In the genomic region with DNA sequence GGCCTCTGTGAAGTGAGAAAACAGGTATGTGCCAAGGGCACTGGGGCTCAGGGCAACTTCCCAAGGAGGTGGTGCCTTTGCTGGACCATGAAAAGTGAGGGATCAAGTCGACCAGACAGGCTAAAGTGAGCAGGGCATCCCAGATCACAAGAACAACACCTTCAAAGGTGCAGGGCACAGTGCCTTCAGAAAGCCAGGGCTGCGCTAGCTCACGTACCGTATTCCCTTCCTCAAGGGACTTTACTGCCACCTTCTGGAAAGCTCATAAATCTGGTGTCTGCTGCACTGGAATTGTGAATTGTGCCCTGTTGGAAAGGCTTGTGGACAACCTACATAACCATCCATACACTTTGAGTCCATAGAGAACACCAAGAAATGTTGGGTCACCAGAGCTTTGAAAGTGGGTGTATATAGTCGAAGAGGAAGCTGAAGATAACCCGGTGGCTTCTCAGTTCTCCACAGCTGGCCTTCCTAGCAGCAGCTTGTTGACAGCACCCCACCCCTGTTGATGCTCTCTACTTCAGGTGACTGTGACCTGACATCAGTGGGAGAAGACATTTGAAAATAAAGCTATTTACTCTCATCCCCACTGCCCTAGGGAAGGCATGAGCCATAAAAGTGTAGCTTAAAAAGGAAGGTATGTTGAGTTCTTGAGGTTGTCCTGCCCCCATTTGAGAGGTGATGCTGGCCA, we compare ENCODE assay signal across 8 cellular contexts. TPM values are rescaled to one million over a fixed set of nuclear protein-coding genes. Genes with fewer than 3 reads are reported as not detected.
A peak's percentile ranks its signal among the peaks of the same experiment; 100 is the strongest.
DNase-seq lines count a peak whose midpoint lies in the region; ATAC-seq and TF ChIP-seq lines count a peak whose summit lies in the region.

No MANE protein-coding gene starts in this region.

- no peak overlapping the region for H3K4me3 ChIP-seq in A673 (ENCODE audit: low read depth, low read length, poor library complexity, severe bottlenecking)

- ATAC-seq in HG03039 (IDR thresholded peaks at IDR 0.05; ENCODE audit: unreplicated experiment) (no peak), GM21381 (IDR thresholded peaks at IDR 0.05; ENCODE audit: unreplicated experiment) (no peak)

- H3K9me3 ChIP-seq in A673 (ENCODE audit: low read depth, low read length, poor library complexity, severe bottlenecking), result no peaks in the 10 kb centered on the region

- H3K36me3 ChIP-seq in A673 (ENCODE audit: insufficient read depth, low read length, poor library complexity, severe bottlenecking), result no peaks in the 10 kb centered on the region

- DNase-seq in A673 (ENCODE audit: low spot score), result peak; percentile 82
- peak; percentile 72 for DNase-seq in GM03348 (ENCODE audit: low spot score)
- DNase-seq in NCI-H2029 (lab: John Stamatoyannopoulos, UW), result peak; percentile 71
- DNase-seq in UCSD-AML1 (lab: John Stamatoyannopoulos, UW; ENCODE audit: unreplicated experiment), result peak; percentile 34
- peak; percentile 68 for DNase-seq in globus pallidus (ENCODE audit: low spot score)
- peak; percentile 70 for DNase-seq in renal cortical epithelial cell (ENCODE audit: low read depth)

- CTCF ChIA-PET in A673 (lab: Charles Lee), result interaction anchor here (1.1 to 2.2 kb wide), 7 partner anchors 11 to 403 kb away, joined by 3 to 12 read pairs (median 7); no protein-coding TSS in a partner anchor

- no peaks in the 10 kb centered on the region for H3K27me3 ChIP-seq in A673 (replicated peaks; ENCODE audit: insufficient read depth, low read depth, low read length, poor library complexity)

- TF ChIP-seq CTCF in A673 (conservative IDR thresholded peaks at IDR 0.05; ENCODE audit: low read depth, low read length), result peak; percentile 70

- intact Hi-C loops in A673 (cut with micrococcal nuclease; ENCODE audit: unreplicated experiment), result loop anchor here (2.0 to 5.0 kb wide), 3 partner anchors 53 to 399 kb away; partner anchors contain the start of gene SLC4A8

- H3K4me1 ChIP-seq in A673 (ENCODE audit: insufficient read depth, low read length, poor library complexity, severe bottlenecking), result no peaks in the 10 kb centered on the region

- no peak overlapping the region for H3K27ac ChIP-seq in A673 (ENCODE audit: low read depth, low read length, poor library complexity, severe bottlenecking)

- no TSS peak for BruUV-seq in A673 (replicated peaks; lab: Mats Ljungman, UMichigan)

- POLR2A ChIA-PET in A673 (lab: Charles Lee; ENCODE audit: low non-redundant PET), result no interaction called here

RNA-seq across cellular contexts. Expression of gene FIGNL2, which starts 24.5 kb away (rescaled TPM):
- total RNA-seq in A673 (2021) (0.21 and 0.33 TPM in 2 replicates), renal cortical epithelial cell (0.52 and 5.5 TPM in 2 replicates)
